Comparison of ENCODE assay signal across 8 cellular contexts in the genomic region with DNA sequence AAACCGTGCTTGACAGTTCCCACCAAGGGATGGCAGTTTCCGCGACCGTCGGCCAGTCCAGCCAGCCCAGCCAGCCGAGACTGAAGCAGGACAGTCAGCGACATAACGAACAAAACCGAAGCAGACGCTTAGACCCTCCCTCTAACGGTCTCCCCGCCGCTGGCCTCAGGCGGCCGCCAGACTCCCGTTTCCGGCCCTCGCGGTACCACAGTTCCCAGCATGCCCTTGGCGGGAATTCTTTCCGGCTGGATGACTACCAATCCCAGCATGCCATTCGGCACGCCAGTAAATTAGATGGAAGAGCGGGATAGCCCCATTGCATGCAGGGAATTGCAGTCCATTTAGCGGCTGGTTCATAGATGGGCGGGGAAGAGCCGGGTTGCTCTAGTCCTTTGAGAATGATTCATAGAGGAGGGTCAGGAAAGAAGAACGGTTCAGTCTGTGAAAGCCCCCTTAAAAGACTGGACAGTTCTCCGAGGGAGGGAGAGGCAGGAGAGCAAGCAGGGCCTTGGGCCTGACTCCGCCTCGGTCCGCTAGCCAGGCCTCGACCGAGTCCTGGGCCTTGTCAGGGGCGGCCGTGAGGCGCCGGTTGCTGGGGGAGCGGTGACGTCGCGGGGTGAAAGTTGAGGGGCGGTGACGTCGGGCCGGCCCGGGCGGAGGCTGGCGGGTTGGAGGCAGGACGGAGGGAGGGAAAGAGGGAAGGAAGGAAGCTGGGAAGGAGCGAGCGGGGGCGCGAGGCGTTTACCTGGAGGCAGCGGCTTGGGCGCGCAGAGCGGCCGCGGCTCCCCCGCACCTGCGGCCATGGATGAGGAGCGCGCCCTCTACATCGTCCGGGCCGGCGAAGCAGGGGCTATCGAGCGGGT. TPM values are rescaled to one million over a fixed set of nuclear protein-coding genes. Genes with fewer than 3 reads are reported as not detected.
DNase-seq lines count a peak whose midpoint lies in the region; TF ChIP-seq lines count a peak whose summit lies in the region.

A gene with protein sequence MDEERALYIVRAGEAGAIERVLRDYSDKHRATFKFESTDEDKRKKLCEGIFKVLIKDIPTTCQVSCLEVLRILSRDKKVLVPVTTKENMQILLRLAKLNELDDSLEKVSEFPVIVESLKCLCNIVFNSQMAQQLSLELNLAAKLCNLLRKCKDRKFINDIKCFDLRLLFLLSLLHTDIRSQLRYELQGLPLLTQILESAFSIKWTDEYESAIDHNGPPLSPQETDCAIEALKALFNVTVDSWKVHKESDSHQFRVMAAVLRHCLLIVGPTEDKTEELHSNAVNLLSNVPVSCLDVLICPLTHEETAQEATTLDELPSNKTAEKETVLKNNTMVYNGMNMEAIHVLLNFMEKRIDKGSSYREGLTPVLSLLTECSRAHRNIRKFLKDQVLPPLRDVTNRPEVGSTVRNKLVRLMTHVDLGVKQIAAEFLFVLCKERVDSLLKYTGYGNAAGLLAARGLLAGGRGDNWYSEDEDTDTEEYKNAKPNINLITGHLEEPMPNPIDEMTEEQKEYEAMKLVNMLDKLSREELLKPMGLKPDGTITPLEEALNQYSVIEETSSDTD (plus strand): TSS at position 738 of the 863 bp plus-strand sequence. CDS start 64 bp downstream, at position 802.

- POLR2A ChIA-PET in HEK293T (lab: Yijun Ruan, JAX) (interaction anchor here (0.9 to 1.6 kb wide), 3 partner anchors 34 to 66 kb away, joined by 3 to 5 read pairs (median 4); no protein-coding TSS in a partner anchor), SK-N-SH (lab: Yijun Ruan, JAX) (interaction anchor here (1.5 kb wide), 1 partner anchor 182 kb away, joined by 3 read pairs; a partner anchor contains a TSS)

- H3K27me3 Mint-ChIP-seq in activated naive CD4-positive, alpha-beta T cell treated with anti-CD3 and anti-CD28 coated beads, Interleukin-2, amount 50 U/mL, for 24 hours = no peaks in the 10 kb centered on the region

- peak within 1 kb of the TSS; percentile 94 for H3K4me2 ChIP-seq in SK-N-SH

- H2AFZ ChIP-seq in SK-N-SH (ENCODE audit: low read depth) = peak within 1 kb of the TSS; percentile 93

- H3K36me3 Mint-ChIP-seq in activated naive CD4-positive, alpha-beta T cell treated with anti-CD3 and anti-CD28 coated beads, Interleukin-2, amount 50 U/mL, for 24 hours = no peaks in the 10 kb centered on the region

- H3K27ac Mint-ChIP-seq in activated naive CD4-positive, alpha-beta T cell treated with anti-CD3 and anti-CD28 coated beads, Interleukin-2, amount 50 U/mL, for 24 hours = peak within 1 kb of the TSS; percentile 97

- H3K4me3 Mint-ChIP-seq in activated naive CD4-positive, alpha-beta T cell treated with anti-CD3 and anti-CD28 coated beads, Interleukin-2, amount 50 U/mL, for 24 hours = peak within 1 kb of the TSS; percentile 99

- H3K9me2 ChIP-seq in SK-N-SH = no peaks in the 10 kb centered on the region

- TF ChIP-seq CTCF in SK-N-SH (IDR thresholded peaks at IDR 0.05) = no peak; the same call in 1 of the 2 replicates

- no peaks in the 10 kb centered on the region for H3K27me3 ChIP-seq in SK-N-SH (ENCODE audit: insufficient read depth)

- H3F3A ChIP-seq in SK-N-SH (replicated peaks; ENCODE audit: insufficient read depth) = peaks cover 6% of the 10 kb centered on the region

- H3K4me1 Mint-ChIP-seq in activated naive CD4-positive, alpha-beta T cell treated with anti-CD3 and anti-CD28 coated beads, Interleukin-2, amount 50 U/mL, for 24 hours = peaks cover 37% of the 10 kb centered on the region

- peak; percentile 93 for DNase-seq in GF-D8 (lab: John Stamatoyannopoulos, UW)
- peak; percentile 91 for DNase-seq in HEK293T (ENCODE audit: extremely low spot score)
- peak; percentile 35 for DNase-seq in NAMALWA (ENCODE audit: low spot score)
- DNase-seq in SK-N-SH = peak; percentile 92
- peak; percentile 99 for DNase-seq in globus pallidus (ENCODE audit: low spot score)
- peak; percentile 98 for DNase-seq in occipital lobe (lab: John Stamatoyannopoulos, UW)

- TF ChIP-seq EP300 in SK-N-SH (IDR thresholded peaks at IDR 0.05; ENCODE audit: borderline replicate concordance in 1 of 2, low read depth in 1 of 2, low read length in 1 of 2) = no peak; a peak in 1 of 4 replicates

- H3K9me3 ChIP-seq in SK-N-SH = no peaks in the 10 kb centered on the region

- TF ChIP-seq RAD21 in SK-N-SH (IDR thresholded peaks at IDR 0.05; ENCODE audit: low read length) = peak; percentile 5; the same call in 1 of the 2 replicates

- peaks cover 0 to 3% of the 10 kb centered on the region in 2 experiments for H3K36me3 ChIP-seq in SK-N-SH (replicated peaks in 1 of 2; ENCODE audit: control insufficient read depth in 1 of 2, insufficient read depth in 2 of 2, low read length in 1 of 2)

- H3K27ac ChIP-seq in SK-N-SH (ENCODE audit: low read depth in 2 of 2, low read length in 1 of 2) (peak within 1 kb of the TSS; percentile 82 to 99), temporal lobe (ENCODE audit: low read depth, low read length) (peak within 1 kb of the TSS; percentile 96)

- no peaks in the 10 kb centered on the region for H3K9me3 Mint-ChIP-seq in activated naive CD4-positive, alpha-beta T cell treated with anti-CD3 and anti-CD28 coated beads, Interleukin-2, amount 50 U/mL, for 24 hours

- peaks cover 2 to 13% of the 10 kb centered on the region in 2 experiments; a peak in 3 of 4 replicates for H3K4me1 ChIP-seq in SK-N-SH (ENCODE audit: control insufficient read depth in 1 of 2, insufficient read depth in 2 of 2, low read depth in 1 of 2, low read length in 1 of 2)

- peak within 1 kb of the TSS; percentile 86 to 93 for H3K4me3 ChIP-seq in SK-N-SH (ENCODE audit: low read depth in 2 of 2, low read length in 1 of 2)

- H3K79me2 ChIP-seq in SK-N-SH (ENCODE audit: insufficient read depth) = peaks cover 45% of the 10 kb centered on the region

- no peaks in the 10 kb centered on the region for H4K20me1 ChIP-seq in SK-N-SH (ENCODE audit: insufficient read depth)

- H3K9ac ChIP-seq in SK-N-SH = peak within 1 kb of the TSS; percentile 90

- CTCF ChIA-PET in HEK293T (lab: Yijun Ruan, JAX) = no interaction called here
- CTCF ChIA-PET in SK-N-SH (lab: Yijun Ruan, JAX) = interaction anchor here (1.1 to 1.3 kb wide), 2 partner anchors 68 kb away, joined by 3 to 4 read pairs; no protein-coding TSS in a partner anchor

- under 1% methylated on average over 34 of the region's 71 CpGs for WGBS in SK-N-SH (ENCODE audit: low lambda C conversion rate)

TF ChIP-seq in HEK293T, 16 proteins besides CTCF, POLR2A, EP300 and RAD21:
- peak; percentile 87; the same call in 1 of the 2 replicates for TF ChIP-seq L3MBTL2 (conservative IDR thresholded peaks at IDR 0.05)
- TF ChIP-seq FOXK2 (IDR thresholded peaks at IDR 0.05) = no peak
- TF ChIP-seq SP1 (IDR thresholded peaks at IDR 0.05) = no peak
- peak; percentile 88 for TF ChIP-seq SUZ12 (IDR thresholded peaks at IDR 0.05)
- peak; percentile 68 for TF ChIP-seq ELF4 (IDR thresholded peaks at IDR 0.05)
- TF ChIP-seq, protein P1, sequence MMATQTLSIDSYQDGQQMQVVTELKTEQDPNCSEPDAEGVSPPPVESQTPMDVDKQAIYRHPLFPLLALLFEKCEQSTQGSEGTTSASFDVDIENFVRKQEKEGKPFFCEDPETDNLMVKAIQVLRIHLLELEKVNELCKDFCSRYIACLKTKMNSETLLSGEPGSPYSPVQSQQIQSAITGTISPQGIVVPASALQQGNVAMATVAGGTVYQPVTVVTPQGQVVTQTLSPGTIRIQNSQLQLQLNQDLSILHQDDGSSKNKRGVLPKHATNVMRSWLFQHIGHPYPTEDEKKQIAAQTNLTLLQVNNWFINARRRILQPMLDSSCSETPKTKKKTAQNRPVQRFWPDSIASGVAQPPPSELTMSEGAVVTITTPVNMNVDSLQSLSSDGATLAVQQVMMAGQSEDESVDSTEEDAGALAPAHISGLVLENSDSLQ (IDR thresholded peaks at IDR 0.05) = peak; percentile 91

TF ChIP-seq in SK-N-SH, 30 proteins besides CTCF, POLR2A, EP300 and RAD21 (continues in another document):
- TF ChIP-seq GATA2 (CRISPR knock-in tag; IDR thresholded peaks at IDR 0.05) (no peak), RXRA (IDR thresholded peaks at IDR 0.05; ENCODE audit: borderline replicate concordance, low read depth) (no peak), MEF2A (IDR thresholded peaks at IDR 0.05; ENCODE audit: borderline replicate concordance, low read depth) (no peak), CHD2 (IDR thresholded peaks at IDR 0.05; ENCODE audit: low read length, partially characterized antibody) (peak; percentile 97), TAF1 (IDR thresholded peaks at IDR 0.05; ENCODE audit: borderline replicate concordance, low read depth, low read length) (peak; percentile 74), SMC3 (IDR thresholded peaks at IDR 0.05; ENCODE audit: low read depth, low read length) (no peak), FOSL2 (IDR thresholded peaks at IDR 0.05; ENCODE audit: borderline replicate concordance, low read depth) (no peak), FOXJ3 (CRISPR knock-in tag; IDR thresholded peaks at IDR 0.05) (no peak), EZH2phosphoT487 (IDR thresholded peaks at IDR 0.05; ENCODE audit: borderline replicate concordance, low read depth) (no peak), POLR2AphosphoS5 (IDR thresholded peaks at IDR 0.05; ENCODE audit: low read depth, low read length) (peak; percentile 95)
- TF ChIP-seq, protein P2, sequence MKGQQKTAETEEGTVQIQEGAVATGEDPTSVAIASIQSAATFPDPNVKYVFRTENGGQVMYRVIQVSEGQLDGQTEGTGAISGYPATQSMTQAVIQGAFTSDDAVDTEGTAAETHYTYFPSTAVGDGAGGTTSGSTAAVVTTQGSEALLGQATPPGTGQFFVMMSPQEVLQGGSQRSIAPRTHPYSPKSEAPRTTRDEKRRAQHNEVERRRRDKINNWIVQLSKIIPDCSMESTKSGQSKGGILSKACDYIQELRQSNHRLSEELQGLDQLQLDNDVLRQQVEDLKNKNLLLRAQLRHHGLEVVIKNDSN (IDR thresholded peaks at IDR 0.05; ENCODE audit: borderline replicate concordance, low read depth) = no peak; the same call in 1 of the 2 replicates
- TF ChIP-seq, protein P3, sequence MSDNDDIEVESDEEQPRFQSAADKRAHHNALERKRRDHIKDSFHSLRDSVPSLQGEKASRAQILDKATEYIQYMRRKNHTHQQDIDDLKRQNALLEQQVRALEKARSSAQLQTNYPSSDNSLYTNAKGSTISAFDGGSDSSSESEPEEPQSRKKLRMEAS (IDR thresholded peaks at IDR 0.05; ENCODE audit: low read depth) = peak; percentile 17
- TF ChIP-seq, protein P4, sequence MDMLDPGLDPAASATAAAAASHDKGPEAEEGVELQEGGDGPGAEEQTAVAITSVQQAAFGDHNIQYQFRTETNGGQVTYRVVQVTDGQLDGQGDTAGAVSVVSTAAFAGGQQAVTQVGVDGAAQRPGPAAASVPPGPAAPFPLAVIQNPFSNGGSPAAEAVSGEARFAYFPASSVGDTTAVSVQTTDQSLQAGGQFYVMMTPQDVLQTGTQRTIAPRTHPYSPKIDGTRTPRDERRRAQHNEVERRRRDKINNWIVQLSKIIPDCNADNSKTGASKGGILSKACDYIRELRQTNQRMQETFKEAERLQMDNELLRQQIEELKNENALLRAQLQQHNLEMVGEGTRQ (IDR thresholded peaks at IDR 0.05; ENCODE audit: borderline replicate concordance, low read depth, low read length) = no peak

RNA-seq across cellular contexts. Expression of the gene that starts here (rescaled TPM):
- 6.2 and 9.2 TPM in 2 replicates for polyA plus RNA-seq in SK-N-SH (2012; rRNA removed)
- 6.4 and 6.7 TPM in 2 replicates for polyA plus RNA-seq in SK-N-SH (2012; cell fraction: cytosol; rRNA removed)
- 14.5 and 24.9 TPM in 2 replicates for polyA plus RNA-seq in SK-N-SH (2012; cell fraction: nucleus; rRNA removed)
- total RNA-seq in occipital lobe = 36.7 TPM
- total RNA-seq in temporal lobe = 23.4 TPM

Comparison
In these comparisons a context has a peak if more than half of its experiments do, and no peak if none do; other contexts are left out.
1. Peak in every context shown above with its lines: DNase-seq, H3K4me3 ChIP-seq and H3K27ac ChIP-seq.
2. DNase-seq: peak in every context shown above with its lines; median percentile 99 in globus pallidus; 98 in occipital lobe; 93 in GF-D8; 92 in SK-N-SH; 91 in HEK293T; 35 in NAMALWA.